In genomic region chr16:3021449-3022207, GRCh38 we compare ENCODE assay signal across 1 cellular context.
TF ChIP-seq lines count a peak whose summit lies in the region.

No MANE protein-coding gene starts in this region.

TF ChIP-seq in HepG2, 621 proteins besides CTCF, POLR2A, EP300 and RAD21 (continues in another document):
- 0 out of 2 replicates have a peak, but pooled peaks have one; percentile 51 for TF ChIP-seq ZNF598 (CRISPR knock-in tag; IDR thresholded peaks at IDR 0.05; ENCODE audit: borderline replicate concordance)
- TF ChIP-seq ZNF468 (CRISPR knock-in tag; IDR thresholded peaks at IDR 0.05) = 0 out of 2 replicates have a peak, but pooled peaks have one; percentile 50
- no peak for TF ChIP-seq ZBTB2 (CRISPR knock-in tag; IDR thresholded peaks at IDR 0.05; ENCODE audit: low read depth)
- no peak for TF ChIP-seq ZNF546 (CRISPR knock-in tag; conservative IDR thresholded peaks at IDR 0.05)
- TF ChIP-seq ZNF652 (CRISPR knock-in tag; IDR thresholded peaks at IDR 0.05; ENCODE audit: borderline replicate concordance, low read depth) = no peak
- no peak for TF ChIP-seq E2F1 (CRISPR knock-in tag; IDR thresholded peaks at IDR 0.05)
- no peak for TF ChIP-seq ZNF549 (CRISPR knock-in tag; IDR thresholded peaks at IDR 0.05)
- no peak for TF ChIP-seq ZNF672 (CRISPR knock-in tag; IDR thresholded peaks at IDR 0.05)
- TF ChIP-seq, protein P1, sequence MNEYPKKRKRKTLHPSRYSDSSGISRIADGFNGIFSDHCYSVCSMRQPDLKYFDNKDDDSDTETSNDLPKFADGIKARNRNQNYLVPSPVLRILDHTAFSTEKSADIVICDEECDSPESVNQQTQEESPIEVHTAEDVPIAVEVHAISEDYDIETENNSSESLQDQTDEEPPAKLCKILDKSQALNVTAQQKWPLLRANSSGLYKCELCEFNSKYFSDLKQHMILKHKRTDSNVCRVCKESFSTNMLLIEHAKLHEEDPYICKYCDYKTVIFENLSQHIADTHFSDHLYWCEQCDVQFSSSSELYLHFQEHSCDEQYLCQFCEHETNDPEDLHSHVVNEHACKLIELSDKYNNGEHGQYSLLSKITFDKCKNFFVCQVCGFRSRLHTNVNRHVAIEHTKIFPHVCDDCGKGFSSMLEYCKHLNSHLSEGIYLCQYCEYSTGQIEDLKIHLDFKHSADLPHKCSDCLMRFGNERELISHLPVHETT (CRISPR knock-in tag; conservative IDR thresholded peaks at IDR 0.05) = no peak
- TF ChIP-seq GLI4 (CRISPR knock-in tag; IDR thresholded peaks at IDR 0.05; ENCODE audit: borderline replicate concordance) = 0 out of 2 replicates have a peak, but pooled peaks have one; percentile 38
- TF ChIP-seq ZNF772 (CRISPR knock-in tag; IDR thresholded peaks at IDR 0.05) = no peak
- TF ChIP-seq ZNF430 (CRISPR knock-in tag; IDR thresholded peaks at IDR 0.05) = no peak
- TF ChIP-seq PPARG (CRISPR knock-in tag; conservative IDR thresholded peaks at IDR 0.05) = no peak
- TF ChIP-seq AGO2 (optimal IDR thresholded peaks at IDR 0.05; ENCODE audit: low read depth, low read length) = peak; percentile 73
- no peak for TF ChIP-seq ZNF33B (CRISPR knock-in tag; IDR thresholded peaks at IDR 0.05)
- TF ChIP-seq, protein P2, sequence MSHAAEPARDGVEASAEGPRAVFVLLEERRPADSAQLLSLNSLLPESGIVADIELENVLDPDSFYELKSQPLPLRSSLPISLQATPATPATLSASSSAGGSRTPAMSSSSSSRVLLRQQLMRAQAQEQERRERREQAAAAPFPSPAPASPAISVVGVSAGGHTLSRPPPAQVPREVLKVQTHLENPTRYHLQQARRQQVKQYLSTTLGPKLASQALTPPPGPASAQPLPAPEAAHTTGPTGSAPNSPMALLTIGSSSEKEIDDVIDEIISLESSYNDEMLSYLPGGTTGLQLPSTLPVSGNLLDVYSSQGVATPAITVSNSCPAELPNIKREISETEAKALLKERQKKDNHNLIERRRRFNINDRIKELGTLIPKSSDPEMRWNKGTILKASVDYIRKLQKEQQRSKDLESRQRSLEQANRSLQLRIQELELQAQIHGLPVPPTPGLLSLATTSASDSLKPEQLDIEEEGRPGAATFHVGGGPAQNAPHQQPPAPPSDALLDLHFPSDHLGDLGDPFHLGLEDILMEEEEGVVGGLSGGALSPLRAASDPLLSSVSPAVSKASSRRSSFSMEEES (CRISPR knock-in tag; IDR thresholded peaks at IDR 0.05) = no peak
- no peak for TF ChIP-seq CBFB (CRISPR knock-in tag; IDR thresholded peaks at IDR 0.05)
- TF ChIP-seq, protein P3, sequence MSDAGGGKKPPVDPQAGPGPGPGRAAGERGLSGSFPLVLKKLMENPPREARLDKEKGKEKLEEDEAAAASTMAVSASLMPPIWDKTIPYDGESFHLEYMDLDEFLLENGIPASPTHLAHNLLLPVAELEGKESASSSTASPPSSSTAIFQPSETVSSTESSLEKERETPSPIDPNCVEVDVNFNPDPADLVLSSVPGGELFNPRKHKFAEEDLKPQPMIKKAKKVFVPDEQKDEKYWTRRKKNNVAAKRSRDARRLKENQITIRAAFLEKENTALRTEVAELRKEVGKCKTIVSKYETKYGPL (CRISPR knock-in tag; IDR thresholded peaks at IDR 0.05) = no peak
- no peak for TF ChIP-seq TBX3 (IDR thresholded peaks at IDR 0.05; ENCODE audit: borderline replicate concordance)
- TF ChIP-seq ZNF501 (CRISPR knock-in tag; IDR thresholded peaks at IDR 0.05) = peak; percentile 6; the same call in 1 of the 2 replicates
- no peak for TF ChIP-seq HOXA3 (CRISPR knock-in tag; IDR thresholded peaks at IDR 0.05)
- no peak for TF ChIP-seq CENPT (CRISPR knock-in tag; IDR thresholded peaks at IDR 0.05; ENCODE audit: low read depth)
- no peak for TF ChIP-seq DNMT1 (CRISPR knock-in tag; IDR thresholded peaks at IDR 0.05)
- TF ChIP-seq, protein P4, sequence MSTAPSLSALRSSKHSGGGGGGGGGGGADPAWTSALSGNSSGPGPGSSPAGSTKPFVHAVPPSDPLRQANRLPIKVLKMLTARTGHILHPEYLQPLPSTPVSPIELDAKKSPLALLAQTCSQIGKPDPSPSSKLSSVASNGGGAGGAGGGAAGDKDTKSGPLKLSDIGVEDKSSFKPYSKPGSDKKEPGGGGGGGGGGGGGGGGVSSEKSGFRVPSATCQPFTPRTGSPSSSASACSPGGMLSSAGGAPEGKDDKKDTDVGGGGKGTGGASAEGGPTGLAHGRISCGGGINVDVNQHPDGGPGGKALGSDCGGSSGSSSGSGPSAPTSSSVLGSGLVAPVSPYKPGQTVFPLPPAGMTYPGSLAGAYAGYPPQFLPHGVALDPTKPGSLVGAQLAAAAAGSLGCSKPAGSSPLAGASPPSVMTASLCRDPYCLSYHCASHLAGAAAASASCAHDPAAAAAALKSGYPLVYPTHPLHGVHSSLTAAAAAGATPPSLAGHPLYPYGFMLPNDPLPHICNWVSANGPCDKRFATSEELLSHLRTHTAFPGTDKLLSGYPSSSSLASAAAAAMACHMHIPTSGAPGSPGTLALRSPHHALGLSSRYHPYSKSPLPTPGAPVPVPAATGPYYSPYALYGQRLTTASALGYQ (CRISPR knock-in tag; IDR thresholded peaks at IDR 0.05) = no peak
- no peak for TF ChIP-seq ZBTB20 (CRISPR knock-in tag; IDR thresholded peaks at IDR 0.05; ENCODE audit: borderline replicate concordance, low read depth)
- TF ChIP-seq, protein P5, sequence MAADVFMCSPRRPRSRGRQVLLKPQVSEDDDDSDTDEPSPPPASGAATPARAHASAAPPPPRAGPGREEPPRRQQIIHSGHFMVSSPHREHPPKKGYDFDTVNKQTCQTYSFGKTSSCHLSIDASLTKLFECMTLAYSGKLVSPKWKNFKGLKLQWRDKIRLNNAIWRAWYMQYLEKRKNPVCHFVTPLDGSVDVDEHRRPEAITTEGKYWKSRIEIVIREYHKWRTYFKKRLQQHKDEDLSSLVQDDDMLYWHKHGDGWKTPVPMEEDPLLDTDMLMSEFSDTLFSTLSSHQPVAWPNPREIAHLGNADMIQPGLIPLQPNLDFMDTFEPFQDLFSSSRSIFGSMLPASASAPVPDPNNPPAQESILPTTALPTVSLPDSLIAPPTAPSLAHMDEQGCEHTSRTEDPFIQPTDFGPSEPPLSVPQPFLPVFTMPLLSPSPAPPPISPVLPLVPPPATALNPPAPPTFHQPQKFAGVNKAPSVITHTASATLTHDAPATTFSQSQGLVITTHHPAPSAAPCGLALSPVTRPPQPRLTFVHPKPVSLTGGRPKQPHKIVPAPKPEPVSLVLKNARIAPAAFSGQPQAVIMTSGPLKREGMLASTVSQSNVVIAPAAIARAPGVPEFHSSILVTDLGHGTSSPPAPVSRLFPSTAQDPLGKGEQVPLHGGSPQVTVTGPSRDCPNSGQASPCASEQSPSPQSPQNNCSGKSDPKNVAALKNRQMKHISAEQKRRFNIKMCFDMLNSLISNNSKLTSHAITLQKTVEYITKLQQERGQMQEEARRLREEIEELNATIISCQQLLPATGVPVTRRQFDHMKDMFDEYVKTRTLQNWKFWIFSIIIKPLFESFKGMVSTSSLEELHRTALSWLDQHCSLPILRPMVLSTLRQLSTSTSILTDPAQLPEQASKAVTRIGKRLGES (CRISPR knock-in tag; IDR thresholded peaks at IDR 0.05; ENCODE audit: borderline replicate concordance) = no peak
- TF ChIP-seq SALL1 (CRISPR knock-in tag; IDR thresholded peaks at IDR 0.05) = peak; percentile 8; the same call in 1 of the 2 replicates
- TF ChIP-seq, protein P6, sequence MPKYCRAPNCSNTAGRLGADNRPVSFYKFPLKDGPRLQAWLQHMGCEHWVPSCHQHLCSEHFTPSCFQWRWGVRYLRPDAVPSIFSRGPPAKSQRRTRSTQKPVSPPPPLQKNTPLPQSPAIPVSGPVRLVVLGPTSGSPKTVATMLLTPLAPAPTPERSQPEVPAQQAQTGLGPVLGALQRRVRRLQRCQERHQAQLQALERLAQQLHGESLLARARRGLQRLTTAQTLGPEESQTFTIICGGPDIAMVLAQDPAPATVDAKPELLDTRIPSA (CRISPR knock-in tag; IDR thresholded peaks at IDR 0.05; ENCODE audit: borderline replicate concordance) = no peak
- TF ChIP-seq SAFB2 (CRISPR knock-in tag; IDR thresholded peaks at IDR 0.05; ENCODE audit: borderline replicate concordance, low read depth) = peak; percentile 1; the same call in 1 of the 2 replicates
- TF ChIP-seq DNMT3B (CRISPR knock-in tag; conservative IDR thresholded peaks at IDR 0.05) = no peak
- TF ChIP-seq, protein P7, sequence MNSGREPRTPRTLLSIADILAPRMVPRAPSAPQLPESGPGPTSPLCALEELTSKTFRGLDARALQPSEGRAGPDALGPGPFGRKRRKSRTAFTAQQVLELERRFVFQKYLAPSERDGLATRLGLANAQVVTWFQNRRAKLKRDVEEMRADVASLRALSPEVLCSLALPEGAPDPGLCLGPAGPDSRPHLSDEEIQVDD (CRISPR knock-in tag; IDR thresholded peaks at IDR 0.05; ENCODE audit: borderline replicate concordance) = no peak
- TF ChIP-seq ZNF572 (CRISPR knock-in tag; IDR thresholded peaks at IDR 0.05) = 0 out of 2 replicates have a peak, but pooled peaks have one; percentile 26
- TF ChIP-seq MEF2D (CRISPR knock-in tag; IDR thresholded peaks at IDR 0.05) = no peak; the same call in 1 of the 2 replicates
- TF ChIP-seq SNAI1 (CRISPR knock-in tag; IDR thresholded peaks at IDR 0.05; ENCODE audit: borderline replicate concordance) = 0 out of 2 replicates have a peak, but pooled peaks have one; percentile 22
- TF ChIP-seq, protein P8, sequence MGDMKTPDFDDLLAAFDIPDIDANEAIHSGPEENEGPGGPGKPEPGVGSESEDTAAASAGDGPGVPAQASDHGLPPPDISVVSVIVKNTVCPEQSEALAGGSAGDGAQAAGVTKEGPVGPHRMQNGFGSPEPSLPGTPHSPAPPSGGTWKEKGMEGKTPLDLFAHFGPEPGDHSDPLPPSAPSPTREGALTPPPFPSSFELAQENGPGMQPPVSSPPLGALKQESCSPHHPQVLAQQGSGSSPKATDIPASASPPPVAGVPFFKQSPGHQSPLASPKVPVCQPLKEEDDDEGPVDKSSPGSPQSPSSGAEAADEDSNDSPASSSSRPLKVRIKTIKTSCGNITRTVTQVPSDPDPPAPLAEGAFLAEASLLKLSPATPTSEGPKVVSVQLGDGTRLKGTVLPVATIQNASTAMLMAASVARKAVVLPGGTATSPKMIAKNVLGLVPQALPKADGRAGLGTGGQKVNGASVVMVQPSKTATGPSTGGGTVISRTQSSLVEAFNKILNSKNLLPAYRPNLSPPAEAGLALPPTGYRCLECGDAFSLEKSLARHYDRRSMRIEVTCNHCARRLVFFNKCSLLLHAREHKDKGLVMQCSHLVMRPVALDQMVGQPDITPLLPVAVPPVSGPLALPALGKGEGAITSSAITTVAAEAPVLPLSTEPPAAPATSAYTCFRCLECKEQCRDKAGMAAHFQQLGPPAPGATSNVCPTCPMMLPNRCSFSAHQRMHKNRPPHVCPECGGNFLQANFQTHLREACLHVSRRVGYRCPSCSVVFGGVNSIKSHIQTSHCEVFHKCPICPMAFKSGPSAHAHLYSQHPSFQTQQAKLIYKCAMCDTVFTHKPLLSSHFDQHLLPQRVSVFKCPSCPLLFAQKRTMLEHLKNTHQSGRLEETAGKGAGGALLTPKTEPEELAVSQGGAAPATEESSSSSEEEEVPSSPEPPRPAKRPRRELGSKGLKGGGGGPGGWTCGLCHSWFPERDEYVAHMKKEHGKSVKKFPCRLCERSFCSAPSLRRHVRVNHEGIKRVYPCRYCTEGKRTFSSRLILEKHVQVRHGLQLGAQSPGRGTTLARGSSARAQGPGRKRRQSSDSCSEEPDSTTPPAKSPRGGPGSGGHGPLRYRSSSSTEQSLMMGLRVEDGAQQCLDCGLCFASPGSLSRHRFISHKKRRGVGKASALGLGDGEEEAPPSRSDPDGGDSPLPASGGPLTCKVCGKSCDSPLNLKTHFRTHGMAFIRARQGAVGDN (CRISPR knock-in tag; IDR thresholded peaks at IDR 0.05) = peak; percentile 43
- TF ChIP-seq, protein P9, sequence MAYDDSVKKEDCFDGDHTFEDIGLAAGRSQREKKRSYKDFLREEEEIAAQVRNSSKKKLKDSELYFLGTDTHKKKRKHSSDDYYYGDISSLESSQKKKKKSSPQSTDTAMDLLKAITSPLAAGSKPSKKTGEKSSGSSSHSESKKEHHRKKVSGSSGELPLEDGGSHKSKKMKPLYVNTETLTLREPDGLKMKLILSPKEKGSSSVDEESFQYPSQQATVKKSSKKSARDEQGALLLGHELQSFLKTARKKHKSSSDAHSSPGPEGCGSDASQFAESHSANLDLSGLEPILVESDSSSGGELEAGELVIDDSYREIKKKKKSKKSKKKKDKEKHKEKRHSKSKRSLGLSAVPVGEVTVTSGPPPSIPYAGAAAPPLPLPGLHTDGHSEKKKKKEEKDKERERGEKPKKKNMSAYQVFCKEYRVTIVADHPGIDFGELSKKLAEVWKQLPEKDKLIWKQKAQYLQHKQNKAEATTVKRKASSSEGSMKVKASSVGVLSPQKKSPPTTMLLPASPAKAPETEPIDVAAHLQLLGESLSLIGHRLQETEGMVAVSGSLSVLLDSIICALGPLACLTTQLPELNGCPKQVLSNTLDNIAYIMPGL (CRISPR knock-in tag; IDR thresholded peaks at IDR 0.05; ENCODE audit: borderline replicate concordance in 1 of 2, low read depth in 1 of 2) = peak in 1 of 2 experiments; percentile 45; a peak in 1 of 4 replicates
- no peak for TF ChIP-seq NFE2L2 (IDR thresholded peaks at IDR 0.05; ENCODE audit: low read length)
- TF ChIP-seq ZNF292 (CRISPR knock-in tag; IDR thresholded peaks at IDR 0.05; ENCODE audit: borderline replicate concordance, low read depth) = 0 out of 2 replicates have a peak, but pooled peaks have one; percentile 18
